1 cellular context compared by ENCODE assay signal in genomic region chr14:76961631-76962302, GRCh38.
A peak's percentile ranks its signal among the peaks of the same experiment; 100 is the strongest.
TF ChIP-seq lines count a peak whose summit lies in the region.

No MANE protein-coding gene starts in this region.

TF ChIP-seq in HepG2, 621 proteins besides CTCF, POLR2A, EP300 and RAD21 (continued from another document and continues in another):
- TF ChIP-seq ZSCAN5A (CRISPR knock-in tag; IDR thresholded peaks at IDR 0.05; ENCODE audit: borderline replicate concordance), result no peak
- TF ChIP-seq NFYB (CRISPR knock-in tag; IDR thresholded peaks at IDR 0.05), result no peak; the same call in 1 of the 2 replicates
- TF ChIP-seq ZNF616 (CRISPR knock-in tag; IDR thresholded peaks at IDR 0.05; ENCODE audit: low read depth), result no peak
- peak; percentile 66 for TF ChIP-seq KAT8 (CRISPR knock-in tag; IDR thresholded peaks at IDR 0.05)
- TF ChIP-seq ZBTB44 (CRISPR knock-in tag; IDR thresholded peaks at IDR 0.05), result no peak
- no peak for TF ChIP-seq ZFP36L2 (CRISPR knock-in tag; IDR thresholded peaks at IDR 0.05)
- peak; percentile 76 for TF ChIP-seq ZNF746 (CRISPR knock-in tag; IDR thresholded peaks at IDR 0.05)
- TF ChIP-seq TBP (CRISPR knock-in tag; IDR thresholded peaks at IDR 0.05), result no peak
- no peak for TF ChIP-seq DPF2 (CRISPR knock-in tag; IDR thresholded peaks at IDR 0.05; ENCODE audit: borderline replicate concordance, low read depth)
- TF ChIP-seq MZF1 (CRISPR knock-in tag; IDR thresholded peaks at IDR 0.05; ENCODE audit: borderline replicate concordance), result no peak
- no peak for TF ChIP-seq ZNF260 (CRISPR knock-in tag; IDR thresholded peaks at IDR 0.05; ENCODE audit: borderline replicate concordance, low read depth)
- TF ChIP-seq ONECUT2 (CRISPR knock-in tag; IDR thresholded peaks at IDR 0.05), result no peak
- no peak for TF ChIP-seq CREB1 (IDR thresholded peaks at IDR 0.05)
- TF ChIP-seq CREB1 (CRISPR knock-in tag; IDR thresholded peaks at IDR 0.05), result no peak
- TF ChIP-seq HOXA5 (CRISPR knock-in tag; IDR thresholded peaks at IDR 0.05), result no peak
- no peak for TF ChIP-seq AGO2 (optimal IDR thresholded peaks at IDR 0.05; ENCODE audit: low read depth, low read length)
- TF ChIP-seq ZNF615 (CRISPR knock-in tag; IDR thresholded peaks at IDR 0.05; ENCODE audit: borderline replicate concordance), result no peak
- no peak for TF ChIP-seq RFXANK (CRISPR knock-in tag; IDR thresholded peaks at IDR 0.05)
- TF ChIP-seq CREB3 (CRISPR knock-in tag; IDR thresholded peaks at IDR 0.05), result no peak
- no peak for TF ChIP-seq MTA3 (CRISPR knock-in tag; IDR thresholded peaks at IDR 0.05)
- TF ChIP-seq ZNF784 (CRISPR knock-in tag; IDR thresholded peaks at IDR 0.05; ENCODE audit: borderline replicate concordance), result no peak
- TF ChIP-seq ZNF83 (CRISPR knock-in tag; IDR thresholded peaks at IDR 0.05; ENCODE audit: borderline replicate concordance), result no peak
- TF ChIP-seq HDAC1 (CRISPR knock-in tag; IDR thresholded peaks at IDR 0.05), result 0 out of 2 replicates have a peak, but pooled peaks have one; percentile 36
- TF ChIP-seq ZNF773 (CRISPR knock-in tag; IDR thresholded peaks at IDR 0.05; ENCODE audit: borderline replicate concordance), result no peak
- TF ChIP-seq GFI1 (CRISPR knock-in tag; IDR thresholded peaks at IDR 0.05; ENCODE audit: borderline replicate concordance), result peak; percentile 84; the same call in 1 of the 2 replicates
- TF ChIP-seq ZNF18 (CRISPR knock-in tag; IDR thresholded peaks at IDR 0.05; ENCODE audit: insufficient replicate concordance), result peak; percentile 100
- TF ChIP-seq CREM (IDR thresholded peaks at IDR 0.05), result peak; percentile 60
- no peak for TF ChIP-seq CREM (CRISPR knock-in tag; IDR thresholded peaks at IDR 0.05)
- TF ChIP-seq ZBTB40 (IDR thresholded peaks at IDR 0.05), result no peak
- peak; percentile 59 for TF ChIP-seq ZBTB40 (CRISPR knock-in tag; IDR thresholded peaks at IDR 0.05)
- TF ChIP-seq EZH2 (conservative IDR thresholded peaks at IDR 0.05; ENCODE audit: low read depth, low read length), result no peak
- peak; percentile 42; the same call in 1 of the 2 replicates for TF ChIP-seq ISL2 (CRISPR knock-in tag; IDR thresholded peaks at IDR 0.05)
- TF ChIP-seq AKAP8 (CRISPR knock-in tag; IDR thresholded peaks at IDR 0.05), result no peak
- TF ChIP-seq CHD4 (IDR thresholded peaks at IDR 0.05; ENCODE audit: borderline replicate concordance, low read length), result no peak
- TF ChIP-seq ZFP90 (CRISPR knock-in tag; IDR thresholded peaks at IDR 0.05; ENCODE audit: borderline replicate concordance), result no peak
- no peak for TF ChIP-seq TEF (CRISPR knock-in tag; IDR thresholded peaks at IDR 0.05)
- TF ChIP-seq KDM4B (CRISPR knock-in tag; IDR thresholded peaks at IDR 0.05), result no peak
- no peak for TF ChIP-seq SMAD9 (CRISPR knock-in tag; IDR thresholded peaks at IDR 0.05)
- TF ChIP-seq RFX1 (IDR thresholded peaks at IDR 0.05), result no peak
- peak; percentile 78 for TF ChIP-seq FOSL2 (CRISPR knock-in tag; IDR thresholded peaks at IDR 0.05)
- 0 out of 2 replicates have a peak, but pooled peaks have one; percentile 18 for TF ChIP-seq ZNF224 (CRISPR knock-in tag; IDR thresholded peaks at IDR 0.05)
- peak; percentile 73 for TF ChIP-seq GABPB1 (CRISPR knock-in tag; IDR thresholded peaks at IDR 0.05)
- TF ChIP-seq MAFF (IDR thresholded peaks at IDR 0.05; ENCODE audit: low read depth, low read length), result no peak
- 0 out of 2 replicates have a peak, but pooled peaks have one; percentile 25 for TF ChIP-seq TFDP2 (CRISPR knock-in tag; IDR thresholded peaks at IDR 0.05)
- no peak for TF ChIP-seq ZNF512 (CRISPR knock-in tag; IDR thresholded peaks at IDR 0.05)
- 0 out of 2 replicates have a peak, but pooled peaks have one; percentile 53 for TF ChIP-seq SP4 (CRISPR knock-in tag; IDR thresholded peaks at IDR 0.05)
- TF ChIP-seq ZNF614 (CRISPR knock-in tag; IDR thresholded peaks at IDR 0.05; ENCODE audit: borderline replicate concordance), result no peak
